ENCODE assay signal across 31 cellular contexts in genomic region chr3:56830884-56831283, GRCh38.
"Had no signal": no experiment of that assay in that cellular context is flagged by ENCODE, and none has a peak within 500 bp of the region (broad histone marks: within the 10 kb centered on the region; RNA-seq: fewer than 3 reads in every experiment).

No MANE protein-coding gene starts in this region.

- H3K36me3 ChIP-seq: brain microvascular endothelial cell had no signal

- H3K27me3 Mint-ChIP-seq: activated CD4-positive, alpha-beta T cell treated with anti-CD3 and anti-CD28 coated beads, Interleukin-2, amount 10 ng/mL, durations not matched to agents 7 days and 5 days; activated CD8-positive, alpha-beta memory T cell treated with anti-CD3 and anti-CD28 coated beads, Interleukin-2, amount 10 ng/mL, durations not matched to agents 7 days and 5 days; activated naive CD4-positive, alpha-beta T cell treated with anti-CD3 and anti-CD28 coated beads, Interleukin-2, amount 50 U/mL, for 24 hours; activated naive CD8-positive, alpha-beta T cell treated with anti-CD3 and anti-CD28 coated beads for 36 hours; activated naive CD8-positive, alpha-beta T cell treated with anti-CD3 and anti-CD28 coated beads, Interleukin-2, amount 50 U/mL, for 24 hours; central memory CD8-positive, alpha-beta T cell had no signal

- H3K4me3 Mint-ChIP-seq: activated CD4-positive, alpha-beta T cell treated with anti-CD3 and anti-CD28 coated beads, Interleukin-2, amount 10 ng/mL, durations not matched to agents 7 days and 5 days; activated CD8-positive, alpha-beta memory T cell treated with anti-CD3 and anti-CD28 coated beads, Interleukin-2, amount 10 ng/mL, durations not matched to agents 7 days and 5 days; activated CD8-positive, alpha-beta T cell treated with anti-CD3 and anti-CD28 coated beads, Interleukin-2, amount 10 ng/mL, durations not matched to agents 7 days and 5 days; activated naive CD4-positive, alpha-beta T cell treated with anti-CD3 and anti-CD28 coated beads for 36 hours; activated naive CD4-positive, alpha-beta T cell treated with anti-CD3 and anti-CD28 coated beads, Interleukin-2, amount 50 U/mL, for 24 hours; activated naive CD8-positive, alpha-beta T cell treated with anti-CD3 and anti-CD28 coated beads for 36 hours; activated naive CD8-positive, alpha-beta T cell treated with anti-CD3 and anti-CD28 coated beads, Interleukin-2, amount 50 U/mL, for 24 hours; activated T-helper 1 cell treated with anti-CD3 and anti-CD28 coated beads, Interleukin-12 subunit alpha, Interleukin-12 subunit beta, Interleukin-2, Interleukin-4 antibody, amounts not matched to agents 30 ng/mL and 10 ng/mL and 1 ng/mL, durations not matched to agents 14 hours and 24 hours and 36 hours; central memory CD8-positive, alpha-beta T cell; dendritic cell treated with granulocyte-macrophage colony-stimulating factor and Interleukin-4, amounts not matched to agents 40 ng/mL and 50 ng/mL, for 4 days; endodermal cell had no signal

- ATAC-seq: activated CD8-positive, alpha-beta memory T cell treated with anti-CD3 and anti-CD28 coated beads, Interleukin-2, amount 10 ng/mL, durations not matched to agents 7 days and 5 days; activated CD8-positive, alpha-beta T cell treated with anti-CD3 and anti-CD28 coated beads, Interleukin-2, amount 10 ng/mL, durations not matched to agents 7 days and 5 days; activated naive CD8-positive, alpha-beta T cell treated with anti-CD3 and anti-CD28 coated beads, Interleukin-2, amount 50 U/mL, for 24 hours; esophagus mucosa had no signal

- H3K9me3 Mint-ChIP-seq: activated CD4-positive, alpha-beta T cell treated with anti-CD3 and anti-CD28 coated beads, Interleukin-2, amount 10 ng/mL, durations not matched to agents 7 days and 5 days; activated naive CD4-positive, alpha-beta T cell treated with anti-CD3 and anti-CD28 coated beads for 36 hours; activated naive CD4-positive, alpha-beta T cell treated with anti-CD3 and anti-CD28 coated beads, Interleukin-2, amount 50 U/mL, for 24 hours; activated naive CD8-positive, alpha-beta T cell treated with anti-CD3 and anti-CD28 coated beads for 36 hours; activated naive CD8-positive, alpha-beta T cell treated with anti-CD3 and anti-CD28 coated beads, Interleukin-2, amount 50 U/mL, for 24 hours; activated T-helper 1 cell treated with anti-CD3 and anti-CD28 coated beads, Interleukin-12 subunit alpha, Interleukin-12 subunit beta, Interleukin-2, Interleukin-4 antibody, amounts not matched to agents 30 ng/mL and 10 ng/mL and 1 ng/mL, durations not matched to agents 14 hours and 24 hours and 36 hours; activated T-helper 2 cell treated with anti-CD3 and anti-CD28 coated beads, Interferon-gamma antibody, Interleukin-2, Interleukin-4, amounts not matched to agents 10 μg/mL and 5 μg/mL and 100 μg/mL, durations not matched to agents 14 hours and 24 hours and 36 hours; central memory CD8-positive, alpha-beta T cell; dendritic cell treated with granulocyte-macrophage colony-stimulating factor and Interleukin-4, amounts not matched to agents 40 ng/mL and 50 ng/mL, for 4 days; endodermal cell had no signal

- DNase-seq: activated CD4-positive, alpha-beta T cell treated with anti-CD3 and anti-CD28 coated beads for 1 hour; activated CD4-positive, alpha-beta T cell treated with anti-CD3 and anti-CD28 coated beads for 4 hours; activated CD4-positive, alpha-beta T cell treated with anti-CD3 and anti-CD28 coated beads, Interleukin-2, amount 10 ng/mL, durations not matched to agents 7 days and 5 days; activated CD4-positive, alpha-beta T cell treated with anti-CD3 and anti-CD28 coated beads, Interleukin-2, amount 50 U/mL, for 4 hours; activated CD8-positive, alpha-beta memory T cell treated with anti-CD3 and anti-CD28 coated beads, Interleukin-2, amount 10 ng/mL, durations not matched to agents 7 days and 5 days; activated CD8-positive, alpha-beta memory T cell treated with anti-CD3 and anti-CD28 coated beads, Interleukin-2, amount 50 U/mL, for 4 hours; activated CD8-positive, alpha-beta T cell treated with anti-CD3 and anti-CD28 coated beads, Interleukin-2, amount 10 ng/mL, durations not matched to agents 7 days and 5 days; activated effector memory CD4-positive, alpha-beta T cell treated with anti-CD3 and anti-CD28 coated beads, Interleukin-2, amount 50 U/mL, for 16 hours; activated naive CD4-positive, alpha-beta T cell treated with anti-CD3 and anti-CD28 coated beads for 36 hours; activated naive CD8-positive, alpha-beta T cell treated with anti-CD3 and anti-CD28 coated beads for 36 hours; activated naive CD8-positive, alpha-beta T cell treated with anti-CD3 and anti-CD28 coated beads, Interleukin-2, amount 50 U/mL, for 24 hours; activated T-cell treated with anti-CD3 and anti-CD28 coated beads, Interleukin-2, amount 50 U/mL, for 1 hour; activated T-cell treated with anti-CD3 and anti-CD28 coated beads, Interleukin-2, amount 50 U/mL, for 48 hours; brain microvascular endothelial cell; dorsolateral prefrontal cortex; effector memory CD4-positive, alpha-beta T cell; endodermal cell; foreskin fibroblast; head of caudate nucleus; T-helper 1 cell; T-helper 2 cell had no signal

- FAIRE-seq: astrocyte, bronchial epithelial cell, frontal cortex had no signal

- H3K27ac Mint-ChIP-seq: activated CD4-positive, alpha-beta T cell treated with anti-CD3 and anti-CD28 coated beads, Interleukin-2, amount 10 ng/mL, durations not matched to agents 7 days and 5 days; activated CD8-positive, alpha-beta memory T cell treated with anti-CD3 and anti-CD28 coated beads, Interleukin-2, amount 10 ng/mL, durations not matched to agents 7 days and 5 days; activated CD8-positive, alpha-beta T cell treated with anti-CD3 and anti-CD28 coated beads, Interleukin-2, amount 10 ng/mL, durations not matched to agents 7 days and 5 days; activated naive CD4-positive, alpha-beta T cell treated with anti-CD3 and anti-CD28 coated beads for 36 hours; activated naive CD4-positive, alpha-beta T cell treated with anti-CD3 and anti-CD28 coated beads, Interleukin-2, amount 50 U/mL, for 24 hours; activated naive CD8-positive, alpha-beta T cell treated with anti-CD3 and anti-CD28 coated beads for 36 hours; activated naive CD8-positive, alpha-beta T cell treated with anti-CD3 and anti-CD28 coated beads, Interleukin-2, amount 50 U/mL, for 24 hours; activated T-helper 1 cell treated with anti-CD3 and anti-CD28 coated beads, Interleukin-12 subunit alpha, Interleukin-12 subunit beta, Interleukin-2, Interleukin-4 antibody, amounts not matched to agents 30 ng/mL and 10 ng/mL and 1 ng/mL, durations not matched to agents 14 hours and 24 hours and 36 hours; activated T-helper 2 cell treated with anti-CD3 and anti-CD28 coated beads, Interferon-gamma antibody, Interleukin-2, Interleukin-4, amounts not matched to agents 10 μg/mL and 5 μg/mL and 100 μg/mL, durations not matched to agents 14 hours and 24 hours and 36 hours; dendritic cell treated with granulocyte-macrophage colony-stimulating factor and Interleukin-4, amounts not matched to agents 40 ng/mL and 50 ng/mL, for 4 days; endodermal cell had no signal

- H3K4me3 ChIP-seq: coronary artery, dorsolateral prefrontal cortex had no signal

- H3K27me3 ChIP-seq: brain microvascular endothelial cell, dorsolateral prefrontal cortex had no signal

- H3K27ac ChIP-seq: brain microvascular endothelial cell, coronary artery had no signal
